ENCODE assay signal across 12 cellular contexts in the genomic region with DNA sequence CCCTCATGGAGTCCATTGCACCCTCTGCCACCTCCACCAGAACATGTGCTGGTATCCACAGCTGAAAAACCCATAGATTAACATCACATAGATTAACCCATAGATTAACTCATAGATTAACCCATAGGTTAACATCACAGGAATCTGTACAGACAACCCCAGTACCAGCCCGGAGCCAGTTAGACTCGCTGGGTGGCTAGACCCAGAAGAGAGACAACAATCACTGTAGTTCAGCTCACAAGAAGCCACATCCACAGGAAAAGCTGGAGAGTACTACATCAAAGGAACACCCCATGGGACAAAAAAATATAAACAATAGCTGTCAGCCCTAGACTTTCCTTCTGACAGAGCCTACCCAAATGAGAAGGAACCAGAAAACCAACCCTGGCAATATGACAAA. TPM values are rescaled to one million over a fixed set of nuclear protein-coding genes. Genes with fewer than 3 reads are reported as not detected.
A peak's percentile ranks its signal among the peaks of the same experiment; 100 is the strongest.
DNase-seq lines count a peak whose midpoint lies in the region; ATAC-seq and TF ChIP-seq lines count a peak whose summit lies in the region.
"Had no signal": no experiment of that assay in that cellular context is flagged by ENCODE, and none has a peak within 500 bp of the region (broad histone marks: within the 10 kb centered on the region; RNA-seq: fewer than 3 reads in every experiment).

No MANE protein-coding gene starts in this region.

- peak overlapping the region; percentile 68 for H3K4me3 Mint-ChIP-seq in Caco-2 (ENCODE audit: unreplicated experiment)
- peak overlapping the region; percentile 54 to 59 for H3K4me3 Mint-ChIP-seq in effector memory CD8-positive, alpha-beta T cell
- peak overlapping the region; percentile 25 for H3K4me3 Mint-ChIP-seq in neural progenitor cell

- H4K20me1 ChIP-seq in PC-3 (ENCODE audit: low read length) (no peaks in the 10 kb centered on the region), neural progenitor cell (ENCODE audit: low read depth) (no peaks in the 10 kb centered on the region)

- TF ChIP-seq CTCF in Caco-2 (IDR thresholded peaks at IDR 0.05; ENCODE audit: insufficient read depth in 1 of 2, low read depth in 1 of 2, low read length in 1 of 2, severe bottlenecking in 1 of 2, unreplicated experiment in 1 of 2) = no peak
- TF ChIP-seq CTCF in PC-3 (conservative IDR thresholded peaks at IDR 0.05; ENCODE audit: low read depth, low read length) = no peak
- no peak for TF ChIP-seq CTCF in neural progenitor cell (IDR thresholded peaks at IDR 0.05)

- no peaks in the 10 kb centered on the region for H3K9me2 ChIP-seq in PC-3 (replicated peaks; ENCODE audit: low read length)

- no TSS peak for BruUV-seq in Caco-2 (replicated peaks; lab: Mats Ljungman, UMichigan)
- BruUV-seq in PC-3 (replicated peaks; lab: Mats Ljungman, UMichigan) = no TSS peak

- H3K27me3 ChIP-seq in Caco-2 (replicated peaks; ENCODE audit: control insufficient read depth, insufficient read depth, low read length) = no peaks in the 10 kb centered on the region
- H3K27me3 ChIP-seq in PC-3 (ENCODE audit: low read length) = no peaks in the 10 kb centered on the region
- peaks cover 40% of the 10 kb centered on the region for H3K27me3 ChIP-seq in neural progenitor cell
- H3K27me3 ChIP-seq: body of pancreas had no signal

- H3K36me3 ChIP-seq in Caco-2 (ENCODE audit: control insufficient read depth, insufficient read depth, low read length) = no peaks in the 10 kb centered on the region
- H3K36me3 ChIP-seq in PC-3 (ENCODE audit: low read depth, low read length) = no peaks in the 10 kb centered on the region
- H3K36me3 ChIP-seq in neural progenitor cell = no peaks in the 10 kb centered on the region

- intact Hi-C loops in Caco-2 (cut with micrococcal nuclease; ENCODE audit: unreplicated experiment) = no loop called here
- intact Hi-C loops in PC-3 (cut with micrococcal nuclease) = no loop called here

- H3K4me1 Mint-ChIP-seq in Caco-2 (ENCODE audit: low read depth, unreplicated experiment) (peaks cover 25% of the 10 kb centered on the region), neural progenitor cell (peaks cover 27% of the 10 kb centered on the region)
- peaks cover 60 to 75% of the 10 kb centered on the region in 2 donors for H3K4me1 Mint-ChIP-seq in effector memory CD8-positive, alpha-beta T cell (ENCODE audit: low read depth in 2 of 2)

- CTCF ChIA-PET in Caco-2 (lab: Charles Lee) (interaction anchor here (0.8 to 2.0 kb wide), 4 partner anchors 36 to 94 kb away, joined by 3 to 9 read pairs (median 4); no protein-coding TSS in a partner anchor), PC-3 (lab: Charles Lee) (no interaction called here)

- H3K9me3 ChIP-seq in Caco-2 (no peaks in the 10 kb centered on the region), PC-3 (ENCODE audit: low read length) (no peaks in the 10 kb centered on the region), neural progenitor cell (ENCODE audit: low read depth) (no peaks in the 10 kb centered on the region)
- H3K9me3 ChIP-seq: body of pancreas had no signal

- H3K27me3 Mint-ChIP-seq in Caco-2 (ENCODE audit: insufficient read depth, unreplicated experiment) (no peaks in the 10 kb centered on the region), neural progenitor cell (ENCODE audit: insufficient read depth, low read depth) (peaks cover 7% of the 10 kb centered on the region)
- H3K27me3 Mint-ChIP-seq in effector memory CD8-positive, alpha-beta T cell = no peaks in the 10 kb centered on the region

- H3K9ac ChIP-seq in PC-3 (ENCODE audit: low read length) (peak overlapping the region; percentile 37; the same call in 1 of the 2 replicates), neural progenitor cell (no peak overlapping the region)

- H2AFZ ChIP-seq in PC-3 (ENCODE audit: low read length) (no peak overlapping the region), neural progenitor cell (replicated peaks) (no peak overlapping the region)

- peak overlapping the region; percentile 97 for H3K27ac Mint-ChIP-seq in Caco-2 (ENCODE audit: unreplicated experiment)
- peak overlapping the region; percentile 98 for H3K27ac Mint-ChIP-seq in effector memory CD8-positive, alpha-beta T cell
- peak overlapping the region; percentile 13 for H3K27ac Mint-ChIP-seq in neural progenitor cell

- H3K27ac ChIP-seq in PC-3 (ENCODE audit: low read length) (peak overlapping the region; percentile 84), neural progenitor cell (no peak overlapping the region)

- no peak overlapping the region for H3K4me3 ChIP-seq in Caco-2 (ENCODE audit: low read depth, low read length)
- H3K4me3 ChIP-seq in PC-3 (ENCODE audit: low read length) = no peak overlapping the region
- no peak overlapping the region for H3K4me3 ChIP-seq in neural progenitor cell
- H3K4me3 ChIP-seq: body of pancreas had no signal

- H3K4me1 ChIP-seq in Caco-2 (peaks cover 29% of the 10 kb centered on the region), PC-3 (ENCODE audit: insufficient read depth, low read length) (peaks cover 21% of the 10 kb centered on the region), neural progenitor cell (peaks cover 18% of the 10 kb centered on the region)

- H3K4me2 ChIP-seq in PC-3 (ENCODE audit: low read length) (peak overlapping the region; percentile 33; the same call in 1 of the 2 replicates), neural progenitor cell (peak overlapping the region; percentile 97)

- DNase-seq in Caco-2 (no peak), PC-3 (peak; percentile 11), neural progenitor cell (ENCODE audit: low spot score) (no peak), superior temporal gyrus (ENCODE audit: extremely low spot score) (no peak), ACHN (no peak)
- no peak for DNase-seq in effector memory CD8-positive, alpha-beta T cell
- DNase-seq: activated CD4-positive, CD25-positive, alpha-beta regulatory T cell treated with anti-CD3 and anti-CD28 coated beads, Interleukin-2, amount 50 U/mL, for 72 hours; body of pancreas; DMS79; left ventricle myocardium superior had no signal

- H3K9me3 Mint-ChIP-seq in Caco-2 (ENCODE audit: unreplicated experiment) = no peaks in the 10 kb centered on the region
- no peaks in the 10 kb centered on the region for H3K9me3 Mint-ChIP-seq in effector memory CD8-positive, alpha-beta T cell
- H3K9me3 Mint-ChIP-seq in neural progenitor cell = peaks cover 31% of the 10 kb centered on the region

- in situ Hi-C loops in ACHN (cut with HindIII; ENCODE audit: low pct_ligation_motif_present, low pct_unique_long_range_greater_than_20kb, low sequenced_read_pairs) = no loop called here

- POLR2A ChIA-PET in Caco-2 (lab: Charles Lee) = interaction anchor here (2.9 kb wide), 1 partner anchor 14 kb away, joined by 25 read pairs; no protein-coding TSS in a partner anchor
- POLR2A ChIA-PET in PC-3 (lab: Charles Lee; ENCODE audit: unreplicated experiment) = no interaction called here

- H3K79me2 ChIP-seq in PC-3 (ENCODE audit: low read length) = no peaks in the 10 kb centered on the region
- H3K79me2 ChIP-seq in neural progenitor cell (ENCODE audit: low read depth) = no peaks in the 10 kb centered on the region

- H3K36me3 Mint-ChIP-seq in Caco-2 (ENCODE audit: insufficient read depth, unreplicated experiment) = peaks cover 9% of the 10 kb centered on the region
- H3K36me3 Mint-ChIP-seq in effector memory CD8-positive, alpha-beta T cell (ENCODE audit: insufficient read depth) = peaks cover 6% of the 10 kb centered on the region
- H3K36me3 Mint-ChIP-seq in neural progenitor cell = no peaks in the 10 kb centered on the region

- H3F3A ChIP-seq in PC-3 (ENCODE audit: low read length, unreplicated experiment) (no peaks in the 10 kb centered on the region), neural progenitor cell (ENCODE audit: low read depth) (peaks cover 15% of the 10 kb centered on the region)

- ATAC-seq in PC-3 (no peak), GM18909 (IDR thresholded peaks at IDR 0.05; ENCODE audit: poor library complexity, unreplicated experiment) (no peak), HG03045 (IDR thresholded peaks at IDR 0.05; ENCODE audit: unreplicated experiment) (no peak)
- ATAC-seq in effector memory CD8-positive, alpha-beta T cell (replicated peaks) = peak; percentile 9
- ATAC-seq: body of pancreas had no signal

RNA-seq across cellular contexts. Expression of gene SERPINB9, which starts 25.1 kb away (rescaled TPM):
- total RNA-seq in Caco-2 (2022) = 3.1 and 3.5 TPM in 2 replicates
- total RNA-seq in PC-3 (2014; rRNA removed) = 0.26 and 0.92 TPM in 2 replicates
- 0.59 and 0.94 TPM in 2 replicates for total RNA-seq in neural progenitor cell (ENCODE audit: low replicate concordance)

RNA-seq across cellular contexts. Expression of gene SERPINB1, which starts 36.3 kb away (rescaled TPM):
- 75.6 and 81.9 TPM in 2 replicates for total RNA-seq in Caco-2 (2022)
- 78.7 and 133 TPM in 2 replicates for total RNA-seq in PC-3 (2014; rRNA removed)
- total RNA-seq in neural progenitor cell (ENCODE audit: low replicate concordance) = 9.4 and 14.5 TPM in 2 replicates

Comparison
In these comparisons a context has a peak if more than half of its experiments do, and no peak if none do; other contexts are left out.
1. H3K27ac Mint-ChIP-seq: peak in every context shown above with its lines; median percentile 98 in effector memory CD8-positive, alpha-beta T cell; 97 in Caco-2; 13 in neural progenitor cell.